Comparison of ENCODE assay signal across 19 cellular contexts in genomic region chr11:108472681-108473080, GRCh38.
"Had no signal": no experiment of that assay in that cellular context is flagged by ENCODE, and none has a peak within 500 bp of the region (broad histone marks: within the 10 kb centered on the region; RNA-seq: fewer than 3 reads in every experiment).

No MANE protein-coding gene starts in this region.

- H3K9me3 ChIP-seq: MG63, SK-N-SH had no signal

- H3K9ac ChIP-seq: SK-N-SH had no signal

- H3K4me3 ChIP-seq: MG63 had no signal

- DNase-seq: IMR-90, Karpas-422, KG1, MG63, NCI-H1092, NCI-H1105 treated with DMSO at 0.1 percent for 48 hours, NCI-H1417 treated with DMSO at 0.1 percent for 48 hours, NCI-H146, NCI-H1694 treated with DMSO at 0.1 percent for 48 hours, NCI-H1930, NCI-H2081, NCI-H2107, NCI-H2227 treated with DMSO at 0.1 percent for 48 hours, NCI-H524, NCI-H526 treated with DMSO at 0.1 percent for 48 hours, NCI-H748 treated with DMSO at 0.1 percent for 48 hours, RPMI8226, SHP77, SK-N-SH had no signal

- H3K27me3 ChIP-seq: MG63 had no signal

- H3K4me2 ChIP-seq: SK-N-SH had no signal
